ENCODE assay signal across 12 cellular contexts in genomic region chr5:109454726-109455505, GRCh38. TPM values are rescaled to one million over a fixed set of nuclear protein-coding genes. Genes with fewer than 3 reads are reported as not detected.
DNase-seq lines count a peak whose midpoint lies in the region; ATAC-seq and TF ChIP-seq lines count a peak whose summit lies in the region.
"Had no signal": no experiment of that assay in that cellular context is flagged by ENCODE, and none has a peak within 500 bp of the region (broad histone marks: within the 10 kb centered on the region; RNA-seq: fewer than 3 reads in every experiment).

No MANE protein-coding gene starts in this region.

- H3K4me2 ChIP-seq in fibroblast of lung (ENCODE audit: extremely low read depth, insufficient read depth, low read length), result peak overlapping the region; percentile 18

- H3K9me3 ChIP-seq in fibroblast of lung (ENCODE audit: control insufficient read depth, insufficient read depth, low read depth, low read length) (no peaks in the 10 kb centered on the region), endodermal cell (ENCODE audit: control insufficient read depth, low read length) (no peaks in the 10 kb centered on the region)

- no peaks in the 10 kb centered on the region for H4K20me1 ChIP-seq in fibroblast of lung (ENCODE audit: control insufficient read depth, extremely low read depth, insufficient read depth, low read length)

- TF ChIP-seq CTCF in AG09309 (IDR thresholded peaks at IDR 0.05; ENCODE audit: control insufficient read depth, insufficient read depth, low read depth, low read length, missing control alignments), result no peak
- TF ChIP-seq CTCF in fibroblast of lung (conservative IDR thresholded peaks at IDR 0.05 in 1 of 2, IDR thresholded peaks at IDR 0.05 in 1 of 2; ENCODE audit: low read depth in 1 of 2, low read length in 2 of 2), result no peak
- TF ChIP-seq CTCF in osteocyte (IDR thresholded peaks at IDR 0.05), result no peak
- no peak for TF ChIP-seq CTCF in endodermal cell (conservative IDR thresholded peaks at IDR 0.05)

- H3K9ac ChIP-seq in fibroblast of lung (ENCODE audit: insufficient read depth, low read length), result no peak overlapping the region
- no peak overlapping the region for H3K9ac ChIP-seq in endodermal cell (ENCODE audit: extremely low read depth, low read length, poor library complexity, severe bottlenecking)

- no peaks in the 10 kb centered on the region for H3K79me2 ChIP-seq in fibroblast of lung (ENCODE audit: control insufficient read depth, insufficient read depth, low read length)

- H3K4me1 ChIP-seq in fibroblast of lung (ENCODE audit: control insufficient read depth, extremely low read depth, insufficient read depth, low read length), result peaks cover 3% of the 10 kb centered on the region
- H3K4me1 ChIP-seq in endodermal cell (ENCODE audit: control insufficient read depth, insufficient read depth, low read length), result no peaks in the 10 kb centered on the region

- H3K27ac ChIP-seq in fibroblast of lung (ENCODE audit: insufficient read depth, low read length) (peak overlapping the region; percentile 47), endodermal cell (ENCODE audit: low read depth, low read length) (no peak overlapping the region)

- H3K27me3 ChIP-seq in fibroblast of lung (ENCODE audit: control insufficient read depth, insufficient read depth, low read length) (no peaks in the 10 kb centered on the region), endodermal cell (ENCODE audit: control insufficient read depth, insufficient read depth, low read length, poor library complexity, severe bottlenecking) (no peaks in the 10 kb centered on the region)

- H3K36me3 ChIP-seq in fibroblast of lung (ENCODE audit: control insufficient read depth, insufficient read depth, low read length) (no peaks in the 10 kb centered on the region), endodermal cell (ENCODE audit: control insufficient read depth, insufficient read depth, low read length) (no peaks in the 10 kb centered on the region)

- ATAC-seq in HG03521 (IDR thresholded peaks at IDR 0.05; ENCODE audit: unreplicated experiment) (no peak), GM18867 (IDR thresholded peaks at IDR 0.05; ENCODE audit: unreplicated experiment) (no peak)

- H3K4me3 Mint-ChIP-seq in osteocyte (ENCODE audit: unreplicated experiment) (no peak overlapping the region), endodermal cell (no peak overlapping the region)
- H3K4me3 Mint-ChIP-seq in activated T-helper 2 cell treated with anti-CD3 and anti-CD28 coated beads, Interferon-gamma antibody, Interleukin-2, Interleukin-4, amounts not matched to agents 10 μg/mL and 5 μg/mL and 100 μg/mL, durations not matched to agents 14 hours and 24 hours and 36 hours (ENCODE audit: low read depth), result no peak overlapping the region
- H3K4me3 Mint-ChIP-seq: CD4-positive, alpha-beta memory T cell; IgD-negative memory B cell; memory B cell had no signal

- H3K4me1 Mint-ChIP-seq in osteocyte (ENCODE audit: unreplicated experiment) (peaks cover 19% of the 10 kb centered on the region), endodermal cell (no peaks in the 10 kb centered on the region)
- H3K4me1 Mint-ChIP-seq in activated T-helper 2 cell treated with anti-CD3 and anti-CD28 coated beads, Interferon-gamma antibody, Interleukin-2, Interleukin-4, amounts not matched to agents 10 μg/mL and 5 μg/mL and 100 μg/mL, durations not matched to agents 14 hours and 24 hours and 36 hours (ENCODE audit: low read depth), result peaks cover 10% of the 10 kb centered on the region

- 86 to 90% methylated on average over 4 to 6 of the region's 7 CpGs for WGBS in endodermal cell (ENCODE audit: insufficient coverage in 1 of 2, insufficient read length in 1 of 2), 2 experiments

- H3K9me3 Mint-ChIP-seq in osteocyte (ENCODE audit: unreplicated experiment) (peaks cover 4% of the 10 kb centered on the region), endodermal cell (peaks cover 15% of the 10 kb centered on the region)
- H3K9me3 Mint-ChIP-seq in activated T-helper 2 cell treated with anti-CD3 and anti-CD28 coated beads, Interferon-gamma antibody, Interleukin-2, Interleukin-4, amounts not matched to agents 10 μg/mL and 5 μg/mL and 100 μg/mL, durations not matched to agents 14 hours and 24 hours and 36 hours, result no peaks in the 10 kb centered on the region
- H3K9me3 Mint-ChIP-seq: IgD-negative memory B cell, memory B cell had no signal

- intact Hi-C loops in activated T-helper 2 cell treated with anti-CD3 and anti-CD28 coated beads, Interferon-gamma antibody, Interleukin-2, Interleukin-4, amounts not matched to agents 10 μg/mL and 5 μg/mL and 100 μg/mL, durations not matched to agents 14 hours and 24 hours and 36 hours (cut with micrococcal nuclease), result loop anchor here (5.0 kb wide), 1 partner anchor 43 kb away; no protein-coding TSS in a partner anchor

- H3K27me3 Mint-ChIP-seq in osteocyte (ENCODE audit: unreplicated experiment), result no peaks in the 10 kb centered on the region
- H3K27me3 Mint-ChIP-seq in endodermal cell (ENCODE audit: insufficient read depth), result no peaks in the 10 kb centered on the region
- no peaks in the 10 kb centered on the region for H3K27me3 Mint-ChIP-seq in activated T-helper 2 cell treated with anti-CD3 and anti-CD28 coated beads, Interferon-gamma antibody, Interleukin-2, Interleukin-4, amounts not matched to agents 10 μg/mL and 5 μg/mL and 100 μg/mL, durations not matched to agents 14 hours and 24 hours and 36 hours (ENCODE audit: low read depth)

- DNase-seq in AG09309 (ENCODE audit: low read depth) (peak; percentile 62), RPMI7951 (ENCODE audit: low read depth) (peak; percentile 9), fibroblast of lung (ENCODE audit: low read depth in 2 of 2) (peak; percentile 38 to 83), osteocyte (ENCODE audit: extremely low spot score, unreplicated experiment) (no peak), endodermal cell (no peak)
- no peak for DNase-seq in activated T-helper 2 cell treated with anti-CD3 and anti-CD28 coated beads, Interferon-gamma antibody, Interleukin-2, Interleukin-4, amounts not matched to agents 10 μg/mL and 5 μg/mL and 100 μg/mL, durations not matched to agents 14 hours and 24 hours and 36 hours (ENCODE audit: low spot score)
- DNase-seq: CD4-positive, alpha-beta memory T cell; cortex of kidney had no signal

- peak overlapping the region; percentile 81 for H3K27ac Mint-ChIP-seq in osteocyte (ENCODE audit: unreplicated experiment)
- no peak overlapping the region for H3K27ac Mint-ChIP-seq in endodermal cell
- H3K27ac Mint-ChIP-seq in activated T-helper 2 cell treated with anti-CD3 and anti-CD28 coated beads, Interferon-gamma antibody, Interleukin-2, Interleukin-4, amounts not matched to agents 10 μg/mL and 5 μg/mL and 100 μg/mL, durations not matched to agents 14 hours and 24 hours and 36 hours, result no peak overlapping the region
- H3K27ac Mint-ChIP-seq: CD4-positive, alpha-beta memory T cell; IgD-negative memory B cell; memory B cell had no signal

- H3K36me3 Mint-ChIP-seq in osteocyte (ENCODE audit: unreplicated experiment) (no peaks in the 10 kb centered on the region), endodermal cell (ENCODE audit: low read depth) (no peaks in the 10 kb centered on the region)
- H3K36me3 Mint-ChIP-seq in activated T-helper 2 cell treated with anti-CD3 and anti-CD28 coated beads, Interferon-gamma antibody, Interleukin-2, Interleukin-4, amounts not matched to agents 10 μg/mL and 5 μg/mL and 100 μg/mL, durations not matched to agents 14 hours and 24 hours and 36 hours (ENCODE audit: low read depth), result no peaks in the 10 kb centered on the region
- H3K36me3 Mint-ChIP-seq: CD4-positive, alpha-beta memory T cell; IgD-negative memory B cell; memory B cell had no signal

- H3K4me3 ChIP-seq in AG09309 (ENCODE audit: control insufficient read depth, low read depth, low read length) (no peak overlapping the region), fibroblast of lung (replicated peaks in 1 of 4; ENCODE audit: control extremely low read depth in 1 of 4, insufficient read depth in 1 of 4, low read depth in 3 of 4, low read length in 4 of 4) (no peak overlapping the region), endodermal cell (ENCODE audit: low read length) (no peak overlapping the region)

- H2AFZ ChIP-seq in fibroblast of lung (ENCODE audit: low read length), result no peak overlapping the region

RNA-seq across cellular contexts. Expression of gene PJA2, which starts 45.1 kb away (rescaled TPM):
- 50.0 and 55.8 TPM in 2 replicates for total RNA-seq in RPMI7951 (2014; rRNA removed; shearing (Covaris generic))
- 74.5 and 82.7 TPM in 2 replicates for total RNA-seq in fibroblast of lung
- polyA plus RNA-seq in fibroblast of lung, result 78.4 and 107 TPM in 2 replicates
- 50.3 and 64.0 TPM in 2 replicates for polyA plus RNA-seq in fibroblast of lung (2012)
- polyA minus RNA-seq in fibroblast of lung (ENCODE audit: low replicate concordance), result 28.8 and 31.7 TPM in 2 replicates
- total RNA-seq in osteocyte, result 102 and 104 TPM in 2 replicates
- total RNA-seq in endodermal cell, result 10 to 100 TPM; 61.9 to 64.7 TPM
- polyA plus RNA-seq in endodermal cell (2013, experiment 1 of 2), result 80.1 TPM
- polyA plus RNA-seq in endodermal cell (2013, experiment 2 of 2), result 78.0 TPM
- 52.2 and 52.9 TPM in 2 replicates for total RNA-seq in activated T-helper 2 cell treated with anti-CD3 and anti-CD28 coated beads, Interferon-gamma antibody, Interleukin-2, Interleukin-4, amounts not matched to agents 10 μg/mL and 5 μg/mL and 100 μg/mL, durations not matched to agents 14 hours and 24 hours and 36 hours

Comparison
In these comparisons a context has a peak if more than half of its experiments do, and no peak if none do; other contexts are left out.
1. DNase-seq: peak in AG09309 (single experiment), RPMI7951 (single experiment) and fibroblast of lung (2 of 2); none in osteocyte (single experiment), endodermal cell (single experiment) and activated T-helper 2 cell treated with anti-CD3 and anti-CD28 coated beads, Interferon-gamma antibody, Interleukin-2, Interleukin-4, amounts not matched to agents 10 μg/mL and 5 μg/mL and 100 μg/mL, durations not matched to agents 14 hours and 24 hours and 36 hours (single experiment).